Comparison of ENCODE assay signal across 9 cellular contexts in the genomic region with DNA sequence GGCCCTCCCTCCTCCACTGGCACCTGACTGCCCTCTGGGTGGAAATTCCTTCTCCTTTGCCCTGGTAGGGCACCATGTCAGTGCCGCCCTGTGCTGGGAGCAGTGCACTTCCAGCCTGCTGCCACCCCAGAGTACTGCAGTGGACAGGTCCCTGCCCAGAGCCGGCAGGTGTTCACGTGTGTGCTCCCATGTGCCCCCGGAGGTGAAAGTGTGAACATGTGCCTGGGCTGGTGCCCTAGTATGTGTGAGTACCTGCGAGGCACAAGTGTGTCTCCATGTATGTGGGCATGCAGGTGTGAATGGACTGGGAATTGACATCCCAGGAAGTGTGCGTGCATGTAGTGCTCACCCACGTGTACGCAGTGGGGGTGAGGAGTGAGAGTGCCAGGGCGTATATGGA. TPM values are rescaled to one million over a fixed set of nuclear protein-coding genes. Genes with fewer than 3 reads are reported as not detected.
A peak's percentile ranks its signal among the peaks of the same experiment; 100 is the strongest.
DNase-seq lines count a peak whose midpoint lies in the region; ATAC-seq and TF ChIP-seq lines count a peak whose summit lies in the region.
"Had no signal": no experiment of that assay in that cellular context is flagged by ENCODE, and none has a peak within 500 bp of the region (broad histone marks: within the 10 kb centered on the region; RNA-seq: fewer than 3 reads in every experiment).

No MANE protein-coding gene starts in this region.

- peaks cover 6% of the 10 kb centered on the region for H3K4me1 ChIP-seq in endodermal cell (ENCODE audit: control insufficient read depth, insufficient read depth, low read length)

- TF ChIP-seq CTCF in endodermal cell (conservative IDR thresholded peaks at IDR 0.05): peak; percentile 73

- H3K27me3 ChIP-seq in endodermal cell (ENCODE audit: control insufficient read depth, insufficient read depth, low read length, poor library complexity, severe bottlenecking): no peaks in the 10 kb centered on the region
- H3K27me3 ChIP-seq: BLaER1 treated with 17β-estradiol and CSF1 and Interleukin-3, amounts not matched to agents 10 nM and 100 nM had no signal

- no peaks in the 10 kb centered on the region for H3K9me3 ChIP-seq in endodermal cell (ENCODE audit: control insufficient read depth, low read length)
- H3K9me3 ChIP-seq: BLaER1 treated with 17β-estradiol and CSF1 and Interleukin-3, amounts not matched to agents 10 nM and 100 nM had no signal

- DNase-seq in NCI-H2029 (lab: John Stamatoyannopoulos, UW): peak; percentile 38
- no peak for DNase-seq in NCI-H2029 treated with DMSO at 0.1 percent for 48 hours (lab: John Stamatoyannopoulos, UW)
- DNase-seq in SW480 (ENCODE audit: low spot score): peak; percentile 35
- DNase-seq in endodermal cell: peak; percentile 85
- peak; percentile 14 to 27 for DNase-seq in stimulated activated CD8-positive, alpha-beta memory T cell treated with anti-CD3 and anti-CD28 coated beads, Interleukin-2, amount 100 ng/mL, for 48 hours (ENCODE audit: low read depth in 2 of 2)
- no peak for DNase-seq in Kasumi-1 (lab: John Stamatoyannopoulos, UW)

- no peak overlapping the region for H3K27ac Mint-ChIP-seq in endodermal cell

- H3K4me1 Mint-ChIP-seq in endodermal cell: peaks cover 8% of the 10 kb centered on the region

- no peaks in the 10 kb centered on the region for H3K9me3 Mint-ChIP-seq in endodermal cell

- peaks cover 5% of the 10 kb centered on the region for H3K36me3 Mint-ChIP-seq in endodermal cell (ENCODE audit: low read depth)

- H3K27me3 Mint-ChIP-seq in endodermal cell (ENCODE audit: insufficient read depth): no peaks in the 10 kb centered on the region

- H3K4me3 ChIP-seq in endodermal cell (ENCODE audit: low read length): no peak overlapping the region
- H3K4me3 ChIP-seq: BLaER1 treated with 17β-estradiol and CSF1 and Interleukin-3, amounts not matched to agents 10 nM and 100 nM had no signal

- no peak overlapping the region for H3K4me3 Mint-ChIP-seq in endodermal cell

- H3K27ac ChIP-seq in endodermal cell (ENCODE audit: low read depth, low read length): no peak overlapping the region
- H3K27ac ChIP-seq: BLaER1 treated with 17β-estradiol and CSF1 and Interleukin-3, amounts not matched to agents 10 nM and 100 nM had no signal

- 91 to 95% methylated on average over 4 to 9 of the region's 9 CpGs for WGBS in endodermal cell (ENCODE audit: insufficient coverage in 1 of 2, insufficient read length in 1 of 2), 2 experiments

- no peak for ATAC-seq in HG03280 (IDR thresholded peaks at IDR 0.05; ENCODE audit: unreplicated experiment)
- no peak for ATAC-seq in HG03378 (IDR thresholded peaks at IDR 0.05; ENCODE audit: unreplicated experiment)

- no peaks in the 10 kb centered on the region for H3K36me3 ChIP-seq in endodermal cell (ENCODE audit: control insufficient read depth, insufficient read depth, low read length)
- H3K36me3 ChIP-seq: BLaER1 treated with 17β-estradiol and CSF1 and Interleukin-3, amounts not matched to agents 10 nM and 100 nM had no signal

- H3K9ac ChIP-seq in endodermal cell (ENCODE audit: extremely low read depth, low read length, poor library complexity, severe bottlenecking): no peak overlapping the region
- H3K9ac ChIP-seq: BLaER1 treated with 17β-estradiol and CSF1 and Interleukin-3, amounts not matched to agents 10 nM and 100 nM had no signal

RNA-seq across cellular contexts. Expression of gene SDCBP2, which starts 29.4 kb away (rescaled TPM):
- 1 to 10 TPM; 1.5 to 5.1 TPM for total RNA-seq in endodermal cell
- 2.6 TPM for polyA plus RNA-seq in endodermal cell (2013, experiment 1 of 2)
- polyA plus RNA-seq in endodermal cell (2013, experiment 2 of 2): 3.0 TPM

RNA-seq across cellular contexts. Expression of gene SNPH, which starts 33.4 kb away (rescaled TPM):
- total RNA-seq in endodermal cell: 1 to 10 TPM; 2.2 to 4.9 TPM
- polyA plus RNA-seq in endodermal cell (2013, experiment 1 of 2): 2.0 TPM
- polyA plus RNA-seq in endodermal cell (2013, experiment 2 of 2): 2.1 TPM

Comparison
In these comparisons a context has a peak if more than half of its experiments do, and no peak if none do; other contexts are left out.
1. DNase-seq: peak in NCI-H2029 (single experiment), SW480 (single experiment), endodermal cell (single experiment) and stimulated activated CD8-positive, alpha-beta memory T cell treated with anti-CD3 and anti-CD28 coated beads, Interleukin-2, amount 100 ng/mL, for 48 hours (2 of 2); none in NCI-H2029 treated with DMSO at 0.1 percent for 48 hours (single experiment) and Kasumi-1 (0 of 2).